Comparison of ENCODE assay signal across 8 cellular contexts in genomic region chr6:73854998-73855718, GRCh38.
DNase-seq lines count a peak whose midpoint lies in the region; ATAC-seq and TF ChIP-seq lines count a peak whose summit lies in the region.

No MANE protein-coding gene starts in this region.

- H3K27me3 ChIP-seq in right atrium auricular region (no peaks in the 10 kb centered on the region), stomach smooth muscle (ENCODE audit: control insufficient read depth in 1 of 2, insufficient read depth in 2 of 2, low read length in 2 of 2) (no peaks in the 10 kb centered on the region)

- H3K4me1 ChIP-seq in right atrium auricular region (no peaks in the 10 kb centered on the region), stomach smooth muscle (ENCODE audit: control insufficient read depth, insufficient read depth, low read length) (no peaks in the 10 kb centered on the region)

- ATAC-seq in HG02852 (IDR thresholded peaks at IDR 0.05; ENCODE audit: unreplicated experiment), result peak; percentile 56
- ATAC-seq in activated CD8-positive, alpha-beta T cell treated with anti-CD3 and anti-CD28 coated beads, Interleukin-2, amount 10 ng/mL, durations not matched to agents 7 days and 5 days, result no peak
- ATAC-seq in HG03457 (IDR thresholded peaks at IDR 0.05; ENCODE audit: unreplicated experiment), result no peak

- peak; percentile 42 to 86 for TF ChIP-seq CTCF in right atrium auricular region (IDR thresholded peaks at IDR 0.05)

- no peaks in the 10 kb centered on the region for H3K36me3 ChIP-seq in right atrium auricular region
- no peaks in the 10 kb centered on the region for H3K36me3 ChIP-seq in stomach smooth muscle (ENCODE audit: control insufficient read depth in 2 of 2, insufficient read depth in 2 of 2, low read length in 2 of 2)

- H3K9me3 ChIP-seq in right atrium auricular region (no peaks in the 10 kb centered on the region), stomach smooth muscle (ENCODE audit: control insufficient read depth in 2 of 2, low read length in 2 of 2) (no peaks in the 10 kb centered on the region)

- CTCF ChIA-PET in activated naive CD4-positive, alpha-beta T cell treated with anti-CD3 and anti-CD28 coated beads for 36 hours (lab: Charles Lee), result interaction anchor here (0.9 to 4.5 kb wide), 7 partner anchors 25 to 1354 kb away, joined by 3 to 37 read pairs (median 4); no protein-coding TSS in a partner anchor
- CTCF ChIA-PET in activated CD8-positive, alpha-beta T cell treated with anti-CD3 and anti-CD28 coated beads, Interleukin-2, amount 10 ng/mL, durations not matched to agents 7 days and 5 days (lab: Charles Lee), result interaction anchor here (0.8 to 3.3 kb wide), 7 partner anchors 9 to 1355 kb away, joined by 3 to 27 read pairs (median 5); partner anchors contain the start of gene COL12A1

- no peak overlapping the region for H3K27ac Mint-ChIP-seq in activated naive CD4-positive, alpha-beta T cell treated with anti-CD3 and anti-CD28 coated beads for 36 hours
- no peak overlapping the region for H3K27ac Mint-ChIP-seq in activated CD8-positive, alpha-beta T cell treated with anti-CD3 and anti-CD28 coated beads, Interleukin-2, amount 10 ng/mL, durations not matched to agents 7 days and 5 days

- POLR2A ChIA-PET in activated CD8-positive, alpha-beta T cell treated with anti-CD3 and anti-CD28 coated beads, Interleukin-2, amount 10 ng/mL, durations not matched to agents 7 days and 5 days (lab: Charles Lee), result no interaction called here

- peak; percentile 6 for DNase-seq in activated naive CD4-positive, alpha-beta T cell treated with anti-CD3 and anti-CD28 coated beads for 36 hours
- no peak for DNase-seq in activated naive CD4-positive, alpha-beta T cell (lab: John Stamatoyannopoulos, UW)
- DNase-seq in NCI-H2171 treated with DMSO at 0.1 percent for 48 hours (lab: John Stamatoyannopoulos, UW) (peak; percentile 34), right atrium auricular region (ENCODE audit: low spot score) (no peak)
- DNase-seq in activated CD8-positive, alpha-beta T cell treated with anti-CD3 and anti-CD28 coated beads, Interleukin-2, amount 10 ng/mL, durations not matched to agents 7 days and 5 days, result peak; percentile 45

- intact Hi-C loops in activated naive CD4-positive, alpha-beta T cell treated with anti-CD3 and anti-CD28 coated beads for 36 hours (cut with micrococcal nuclease), result loop anchor here (1.0 to 10.0 kb wide), 6 partner anchors 116 to 1354 kb away; no protein-coding TSS in a partner anchor

- no peaks in the 10 kb centered on the region for H3K4me1 Mint-ChIP-seq in activated naive CD4-positive, alpha-beta T cell treated with anti-CD3 and anti-CD28 coated beads for 36 hours (ENCODE audit: low read depth)
- H3K4me1 Mint-ChIP-seq in activated CD8-positive, alpha-beta T cell treated with anti-CD3 and anti-CD28 coated beads, Interleukin-2, amount 10 ng/mL, durations not matched to agents 7 days and 5 days (ENCODE audit: low read depth), result no peaks in the 10 kb centered on the region

- no peaks in the 10 kb centered on the region for H3K9me3 Mint-ChIP-seq in activated naive CD4-positive, alpha-beta T cell treated with anti-CD3 and anti-CD28 coated beads for 36 hours
- H3K9me3 Mint-ChIP-seq in activated CD8-positive, alpha-beta T cell treated with anti-CD3 and anti-CD28 coated beads, Interleukin-2, amount 10 ng/mL, durations not matched to agents 7 days and 5 days (ENCODE audit: insufficient read depth), result no peaks in the 10 kb centered on the region

- peak overlapping the region in 1 of 2 donors; percentile 7 for H3K9ac ChIP-seq in stomach smooth muscle (ENCODE audit: low read length in 2 of 2)

- peaks cover under 1% of the 10 kb centered on the region for H3K36me3 Mint-ChIP-seq in activated naive CD4-positive, alpha-beta T cell treated with anti-CD3 and anti-CD28 coated beads for 36 hours (ENCODE audit: low read depth)
- no peaks in the 10 kb centered on the region for H3K36me3 Mint-ChIP-seq in activated CD8-positive, alpha-beta T cell treated with anti-CD3 and anti-CD28 coated beads, Interleukin-2, amount 10 ng/mL, durations not matched to agents 7 days and 5 days (ENCODE audit: low read depth)

- H3K4me3 ChIP-seq in right atrium auricular region, result no peak overlapping the region
- peak overlapping the region; percentile 35 to 41 for H3K4me3 ChIP-seq in stomach smooth muscle (ENCODE audit: low read length in 2 of 2)

- no peaks in the 10 kb centered on the region for H3K27me3 Mint-ChIP-seq in activated naive CD4-positive, alpha-beta T cell treated with anti-CD3 and anti-CD28 coated beads for 36 hours (ENCODE audit: low read depth)
- H3K27me3 Mint-ChIP-seq in activated CD8-positive, alpha-beta T cell treated with anti-CD3 and anti-CD28 coated beads, Interleukin-2, amount 10 ng/mL, durations not matched to agents 7 days and 5 days (ENCODE audit: low read depth), result no peaks in the 10 kb centered on the region

- H3K4me3 Mint-ChIP-seq in activated naive CD4-positive, alpha-beta T cell treated with anti-CD3 and anti-CD28 coated beads for 36 hours, result no peak overlapping the region
- H3K4me3 Mint-ChIP-seq in activated CD8-positive, alpha-beta T cell treated with anti-CD3 and anti-CD28 coated beads, Interleukin-2, amount 10 ng/mL, durations not matched to agents 7 days and 5 days, result no peak overlapping the region

- H3K27ac ChIP-seq in right atrium auricular region (no peak overlapping the region), stomach smooth muscle (ENCODE audit: low read length) (no peak overlapping the region)

Comparison
In these comparisons a context has a peak if more than half of its experiments do, and no peak if none do; other contexts are left out.
1. DNase-seq: peak in activated naive CD4-positive, alpha-beta T cell treated with anti-CD3 and anti-CD28 coated beads for 36 hours (single experiment), NCI-H2171 treated with DMSO at 0.1 percent for 48 hours (single experiment) and activated CD8-positive, alpha-beta T cell treated with anti-CD3 and anti-CD28 coated beads, Interleukin-2, amount 10 ng/mL, durations not matched to agents 7 days and 5 days (single experiment); none in activated naive CD4-positive, alpha-beta T cell (0 of 4) and right atrium auricular region (single experiment).
2. H3K4me3 ChIP-seq: peak in stomach smooth muscle (2 of 2); none in right atrium auricular region (0 of 2).